8 cellular contexts compared by ENCODE assay signal in genomic region chr17:44362964-44363612, GRCh38. TPM values are rescaled to one million over a fixed set of nuclear protein-coding genes. Genes with fewer than 3 reads are reported as not detected.
A peak's percentile ranks its signal among the peaks of the same experiment; 100 is the strongest.
DNase-seq lines count a peak whose midpoint lies in the region; ATAC-seq, FAIRE-seq and TF ChIP-seq lines count a peak whose summit lies in the region.

No MANE protein-coding gene starts in this region.

- H3K4me2 ChIP-seq in OCI-LY3 (ENCODE audit: low read length) = peak overlapping the region; percentile 93

- no peaks in the 10 kb centered on the region for H4K20me1 ChIP-seq in OCI-LY3 (ENCODE audit: insufficient read depth, low read length)

- no peak for FAIRE-seq in D721Med (lab: Jason Lieb, UNC)

- peak overlapping the region; percentile 73 for H2AFZ ChIP-seq in OCI-LY3 (ENCODE audit: low read depth, low read length)

- peaks cover 19% of the 10 kb centered on the region for H3K27me3 ChIP-seq in OCI-LY3 (ENCODE audit: low read depth, low read length)

- no peaks in the 10 kb centered on the region for H3K79me2 ChIP-seq in OCI-LY3 (ENCODE audit: low read length)

- peak; percentile 9 to 26 for ATAC-seq in activated CD4-positive, CD25-positive, alpha-beta regulatory T cell treated with anti-CD3 and anti-CD28 coated beads, Interleukin-2, amount 50 U/mL, for 24 hours
- no peak for ATAC-seq in GM18858 (IDR thresholded peaks at IDR 0.05; ENCODE audit: unreplicated experiment)

- no peaks in the 10 kb centered on the region for H3K36me3 ChIP-seq in OCI-LY3 (replicated peaks; ENCODE audit: low read depth, low read length)

- H3K36me3 Mint-ChIP-seq in dendritic cell treated with granulocyte-macrophage colony-stimulating factor and Interleukin-4, amounts not matched to agents 40 ng/mL and 50 ng/mL, for 4 days (ENCODE audit: low read depth) = no peaks in the 10 kb centered on the region
- peaks cover 6% of the 10 kb centered on the region for H3K36me3 Mint-ChIP-seq in mesothelial cell of epicardium

- H3K4me1 Mint-ChIP-seq in dendritic cell treated with granulocyte-macrophage colony-stimulating factor and Interleukin-4, amounts not matched to agents 40 ng/mL and 50 ng/mL, for 4 days (ENCODE audit: low read depth) = no peaks in the 10 kb centered on the region
- H3K4me1 Mint-ChIP-seq in mesothelial cell of epicardium = peaks cover 39% of the 10 kb centered on the region

- no peaks in the 10 kb centered on the region for H3K9me3 Mint-ChIP-seq in dendritic cell treated with granulocyte-macrophage colony-stimulating factor and Interleukin-4, amounts not matched to agents 40 ng/mL and 50 ng/mL, for 4 days
- H3K9me3 Mint-ChIP-seq in mesothelial cell of epicardium = no peaks in the 10 kb centered on the region

- TF ChIP-seq CTCF in OCI-LY3 (IDR thresholded peaks at IDR 0.05; ENCODE audit: low read depth, low read length) (no peak), mesothelial cell of epicardium (IDR thresholded peaks at IDR 0.05; ENCODE audit: unreplicated experiment) (no peak), D721Med (IDR thresholded peaks at IDR 0.05; ENCODE audit: insufficient read depth, missing control alignments) (no peak)

- peaks cover 85% of the 10 kb centered on the region for H3K27me3 Mint-ChIP-seq in dendritic cell treated with granulocyte-macrophage colony-stimulating factor and Interleukin-4, amounts not matched to agents 40 ng/mL and 50 ng/mL, for 4 days
- H3K27me3 Mint-ChIP-seq in mesothelial cell of epicardium (ENCODE audit: low read depth) = peaks cover 25% of the 10 kb centered on the region

- intact Hi-C loops in dendritic cell treated with granulocyte-macrophage colony-stimulating factor and Interleukin-4, amounts not matched to agents 40 ng/mL and 50 ng/mL, for 4 days (cut with micrococcal nuclease) = no loop called here

- no peak overlapping the region for H3K27ac Mint-ChIP-seq in dendritic cell treated with granulocyte-macrophage colony-stimulating factor and Interleukin-4, amounts not matched to agents 40 ng/mL and 50 ng/mL, for 4 days
- peak overlapping the region; percentile 43 for H3K27ac Mint-ChIP-seq in mesothelial cell of epicardium

- no peaks in the 10 kb centered on the region for H3K9me3 ChIP-seq in OCI-LY3 (ENCODE audit: insufficient read depth, low read length)

- H3K9ac ChIP-seq in OCI-LY3 (ENCODE audit: low read length) = peak overlapping the region; percentile 86

- no peak overlapping the region for H3K27ac ChIP-seq in OCI-LY3 (ENCODE audit: low read length)

- peak overlapping the region; percentile 93 for H3K4me3 ChIP-seq in OCI-LY3 (ENCODE audit: low read length)

- H3K4me1 ChIP-seq in OCI-LY3 (ENCODE audit: low read length) = peaks cover 7% of the 10 kb centered on the region

- no peak for DNase-seq in activated CD4-positive, CD25-positive, alpha-beta regulatory T cell treated with anti-CD3 and anti-CD28 coated beads, Interleukin-2, amount 50 U/mL, for 72 hours
- DNase-seq in mesothelial cell of epicardium (ENCODE audit: low spot score in 2 of 2, unreplicated experiment in 2 of 2) = no peak
- DNase-seq in NCI-H1694 treated with DMSO at 0.1 percent for 48 hours (lab: John Stamatoyannopoulos, UW) = no peak
- DNase-seq in D721Med (ENCODE audit: insufficient read length, low spot score) = no peak

- peak overlapping the region; percentile 76 for H3K4me3 Mint-ChIP-seq in dendritic cell treated with granulocyte-macrophage colony-stimulating factor and Interleukin-4, amounts not matched to agents 40 ng/mL and 50 ng/mL, for 4 days
- H3K4me3 Mint-ChIP-seq in mesothelial cell of epicardium = peak overlapping the region; percentile 81

RNA-seq across cellular contexts. Expression of gene FAM171A2, which starts 0.6 kb away (rescaled TPM):
- 58.0 to 64.7 TPM (median 60.7 TPM) in 3 replicates for total RNA-seq in mesothelial cell of epicardium

RNA-seq across cellular contexts. Expression of gene GRN, which starts 18.0 kb away (rescaled TPM):
- 128 to 144 TPM (median 137 TPM) in 3 replicates for total RNA-seq in mesothelial cell of epicardium

RNA-seq across cellular contexts. Expression of gene ITGA2B, which starts 26.4 kb away (rescaled TPM):
- total RNA-seq in mesothelial cell of epicardium = 12.2 to 15.9 TPM (median 13.6 TPM) in 3 replicates

RNA-seq across cellular contexts. Expression of gene SLC25A39, which starts 38.5 kb away (rescaled TPM):
- total RNA-seq in mesothelial cell of epicardium = 106 to 113 TPM (median 112 TPM) in 3 replicates

RNA-seq across cellular contexts. Expression of gene RUNDC3A, which starts 54.7 kb away (rescaled TPM):
- 0.34 to 0.60 TPM (median 0.53 TPM) in 3 replicates for total RNA-seq in mesothelial cell of epicardium
